ENCODE assay signal across 37 cellular contexts in the genomic region with DNA sequence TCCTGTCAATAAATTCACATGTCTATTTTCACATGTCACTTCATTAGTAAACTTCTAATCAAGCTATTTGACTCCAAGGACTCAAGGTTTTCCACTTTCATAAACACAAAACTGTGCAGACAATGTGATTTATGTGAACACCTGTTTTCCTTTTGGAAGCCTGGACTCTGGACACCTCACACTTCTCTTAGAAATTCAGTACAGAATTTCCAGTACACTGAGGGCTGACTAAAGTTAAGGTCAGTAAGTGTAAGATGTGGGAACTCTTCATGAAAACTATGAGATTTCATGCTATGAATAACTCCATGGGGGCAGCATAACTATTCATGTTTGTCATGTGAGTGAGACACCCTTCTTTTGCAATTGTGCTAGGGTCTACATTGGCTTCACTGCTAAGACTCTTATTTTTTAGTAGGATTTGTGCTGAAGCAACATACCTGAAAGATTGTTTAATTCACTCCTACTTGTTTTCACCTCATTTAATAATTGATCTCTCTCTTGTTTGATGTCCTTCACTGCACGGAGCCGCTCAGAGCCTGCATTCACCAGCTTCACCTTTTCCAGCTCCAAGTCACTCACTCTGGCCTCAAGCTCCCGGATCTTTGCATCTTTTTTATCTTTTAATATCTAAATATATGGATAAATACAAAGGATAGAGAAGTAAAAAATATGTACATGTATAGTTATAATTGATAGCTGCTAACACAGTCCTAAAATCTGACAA. TPM values are rescaled to one million over a fixed set of nuclear protein-coding genes. Genes with fewer than 3 reads are reported as not detected.
"Had no signal": no experiment of that assay in that cellular context is flagged by ENCODE, and none has a peak within 500 bp of the region (broad histone marks: within the 10 kb centered on the region; RNA-seq: fewer than 3 reads in every experiment).

No MANE protein-coding gene starts in this region.

- FAIRE-seq: astrocyte, TTC549 had no signal

- ATAC-seq: activated CD8-positive, alpha-beta T cell treated with anti-CD3 and anti-CD28 coated beads for 36 hours; activated naive CD4-positive, alpha-beta T cell treated with anti-CD3 and anti-CD28 coated beads, Interleukin-2, amount 50 U/mL, for 72 hours; activated T-cell treated with anti-CD3 and anti-CD28 coated beads, Interleukin-2, amount 50 U/mL, for 4 hours; activated T-cell treated with anti-CD3 and anti-CD28 coated beads, Interleukin-2, amount 50 U/mL, for 72 hours; activated T-helper 17 cell treated with anti-CD3 and anti-CD28 coated beads, Interleukin-2, amount 50 U/mL, for 72 hours; body of pancreas; T-cell; T-helper 17 cell had no signal

- H3K4me3 ChIP-seq: adrenal gland, body of pancreas, breast epithelium had no signal

- H3K4me1 ChIP-seq: adrenal gland, breast epithelium had no signal

- H3K36me3 ChIP-seq: adrenal gland, brain microvascular endothelial cell, breast epithelium had no signal

- H3K27ac ChIP-seq: adrenal gland, brain microvascular endothelial cell, breast epithelium, VCaP had no signal

- DNase-seq: activated B cell treated with CpG ODN at 0.5 μM for 24 hours; activated CD4-positive, alpha-beta memory T cell treated with anti-CD3 and anti-CD28 coated beads for 36 hours; activated CD4-positive, alpha-beta T cell treated with anti-CD3 and anti-CD28 coated beads for 4 hours; activated CD4-positive, alpha-beta T cell treated with anti-CD3 and anti-CD28 coated beads, Interleukin-2, amount 10 ng/mL, durations not matched to agents 24 days and 14 days; activated CD4-positive, alpha-beta T cell treated with anti-CD3 and anti-CD28 coated beads, Interleukin-2, amount 50 U/mL, for 1 hour; activated CD4-positive, alpha-beta T cell treated with anti-CD3 and anti-CD28 coated beads, Interleukin-2, amount 50 U/mL, for 4 hours; activated CD4-positive, CD25-positive, alpha-beta regulatory T cell treated with anti-CD3 and anti-CD28 coated beads, Interleukin-2, amount 50 U/mL, for 72 hours; activated CD8-positive, alpha-beta memory T cell treated with anti-CD3 and anti-CD28 coated beads, Interleukin-2, amount 50 U/mL, for 4 hours; activated CD8-positive, alpha-beta T cell treated with anti-CD3 and anti-CD28 coated beads for 36 hours; activated effector memory CD4-positive, alpha-beta T cell treated with anti-CD3 and anti-CD28 coated beads, Interleukin-2, amount 50 U/mL, for 16 hours; activated gamma-delta T cell treated with Interleukin-2 at 50 U/mL for 16 hours; activated naive CD4-positive, alpha-beta T cell; activated naive CD4-positive, alpha-beta T cell treated with anti-CD3 and anti-CD28 coated beads for 36 hours; activated naive CD4-positive, alpha-beta T cell treated with anti-CD3 and anti-CD28 coated beads, Interleukin-2, amount 50 U/mL, for 16 hours; activated naive CD8-positive, alpha-beta T cell treated with anti-CD3 and anti-CD28 coated beads for 36 hours; activated T-cell treated with anti-CD3 and anti-CD28 coated beads for 4 hours; activated T-cell treated with anti-CD3 and anti-CD28 coated beads, Interleukin-2, amount 50 U/mL, for 1 hour; activated T-cell treated with anti-CD3 and anti-CD28 coated beads, Interleukin-2, amount 50 U/mL, for 4 hours; activated T-cell treated with anti-CD3 and anti-CD28 coated beads, Interleukin-2, amount 50 U/mL, for 72 hours; adrenal gland; amniotic stem cell; aorta; brain microvascular endothelial cell; central memory CD4-positive, alpha-beta T cell; T-cell; T-helper 17 cell had no signal

- H3K27me3 ChIP-seq: adrenal gland, body of pancreas, brain microvascular endothelial cell, breast epithelium had no signal

RNA-seq across cellular contexts. Expression of a gene that starts 55.3 kb away (rescaled TPM):
- total RNA-seq: activated naive CD4-positive, alpha-beta T cell treated with anti-CD3 and anti-CD28 coated beads for 36 hours had no signal

RNA-seq across cellular contexts. Expression of a gene that starts 59.1 kb away (rescaled TPM):
- total RNA-seq: activated B cell treated with CpG ODN at 0.5 μM for 24 hours; activated CD4-positive, alpha-beta memory T cell treated with anti-CD3 and anti-CD28 coated beads for 36 hours; activated CD4-positive, alpha-beta T cell treated with anti-CD3 and anti-CD28 coated beads, Interleukin-2, amount 10 ng/mL, durations not matched to agents 24 days and 14 days; activated CD8-positive, alpha-beta memory T cell treated with anti-CD3 and anti-CD28 coated beads for 36 hours; activated CD8-positive, alpha-beta T cell treated with anti-CD3 and anti-CD28 coated beads for 36 hours; activated naive CD4-positive, alpha-beta T cell treated with anti-CD3 and anti-CD28 coated beads for 36 hours; activated naive CD4-positive, alpha-beta T cell treated with anti-CD3 and anti-CD28 coated beads, Interleukin-2, amount 50 U/mL, for 72 hours; activated naive CD8-positive, alpha-beta T cell treated with anti-CD3 and anti-CD28 coated beads for 36 hours; activated T-cell treated with anti-CD3 and anti-CD28 coated beads, Interleukin-2, amount 50 U/mL, for 4 hours; activated T-cell treated with anti-CD3 and anti-CD28 coated beads, Interleukin-2, amount 50 U/mL, for 72 hours; activated T-helper 1 cell treated with anti-CD3 and anti-CD28 coated beads, Interleukin-12 subunit alpha, Interleukin-12 subunit beta, Interleukin-2, Interleukin-4 antibody, amounts not matched to agents 30 ng/mL and 10 ng/mL and 1 ng/mL, durations not matched to agents 14 hours and 24 hours and 36 hours; activated T-helper 17 cell treated with anti-CD3 and anti-CD28 coated beads, Interleukin-2, amount 50 U/mL, for 72 hours; astrocyte; T-cell; T-helper 1 cell treated with Interleukin-12 subunit alpha and Interleukin-12 subunit beta and Interleukin-4 antibody, amounts not matched to agents 30 ng/mL and 1 ng/mL, for 36 hours; T-helper 17 cell; T-helper 2 cell treated with Interferon-gamma antibody and Interleukin-4, amounts not matched to agents 100 ng/mL and 5 ng/mL, for 36 hours had no signal
